In genomic region chr9:69174645-69175487, GRCh38 we compare ENCODE assay signal across 1 cellular context.
TF ChIP-seq lines count a peak whose summit lies in the region.

No MANE protein-coding gene starts in this region.

TF ChIP-seq in K562, 482 proteins besides CTCF, POLR2A, EP300 and RAD21:
- TF ChIP-seq ATF7 (IDR thresholded peaks at IDR 0.05), result no peak
- TF ChIP-seq UBTF (IDR thresholded peaks at IDR 0.05; ENCODE audit: borderline replicate concordance in 1 of 2, low read depth in 2 of 2, low read length in 2 of 2), result peak in 1 of 2 experiments; percentile 55; a peak in 1 of 4 replicates
- TF ChIP-seq KDM1A (IDR thresholded peaks at IDR 0.05), result no peak
- no peak for TF ChIP-seq JUN (IDR thresholded peaks at IDR 0.05; ENCODE audit: borderline replicate concordance, low read depth, low read length)
- no peak for TF ChIP-seq JUN (CRISPR knock-in tag; IDR thresholded peaks at IDR 0.05; ENCODE audit: borderline replicate concordance)
- TF ChIP-seq ZNF263 (CRISPR knock-in tag; IDR thresholded peaks at IDR 0.05; ENCODE audit: borderline replicate concordance), result peak; percentile 86; the same call in 1 of the 2 replicates
- no peak for TF ChIP-seq KLF10 (CRISPR knock-in tag; IDR thresholded peaks at IDR 0.05)
- TF ChIP-seq, protein P1, sequence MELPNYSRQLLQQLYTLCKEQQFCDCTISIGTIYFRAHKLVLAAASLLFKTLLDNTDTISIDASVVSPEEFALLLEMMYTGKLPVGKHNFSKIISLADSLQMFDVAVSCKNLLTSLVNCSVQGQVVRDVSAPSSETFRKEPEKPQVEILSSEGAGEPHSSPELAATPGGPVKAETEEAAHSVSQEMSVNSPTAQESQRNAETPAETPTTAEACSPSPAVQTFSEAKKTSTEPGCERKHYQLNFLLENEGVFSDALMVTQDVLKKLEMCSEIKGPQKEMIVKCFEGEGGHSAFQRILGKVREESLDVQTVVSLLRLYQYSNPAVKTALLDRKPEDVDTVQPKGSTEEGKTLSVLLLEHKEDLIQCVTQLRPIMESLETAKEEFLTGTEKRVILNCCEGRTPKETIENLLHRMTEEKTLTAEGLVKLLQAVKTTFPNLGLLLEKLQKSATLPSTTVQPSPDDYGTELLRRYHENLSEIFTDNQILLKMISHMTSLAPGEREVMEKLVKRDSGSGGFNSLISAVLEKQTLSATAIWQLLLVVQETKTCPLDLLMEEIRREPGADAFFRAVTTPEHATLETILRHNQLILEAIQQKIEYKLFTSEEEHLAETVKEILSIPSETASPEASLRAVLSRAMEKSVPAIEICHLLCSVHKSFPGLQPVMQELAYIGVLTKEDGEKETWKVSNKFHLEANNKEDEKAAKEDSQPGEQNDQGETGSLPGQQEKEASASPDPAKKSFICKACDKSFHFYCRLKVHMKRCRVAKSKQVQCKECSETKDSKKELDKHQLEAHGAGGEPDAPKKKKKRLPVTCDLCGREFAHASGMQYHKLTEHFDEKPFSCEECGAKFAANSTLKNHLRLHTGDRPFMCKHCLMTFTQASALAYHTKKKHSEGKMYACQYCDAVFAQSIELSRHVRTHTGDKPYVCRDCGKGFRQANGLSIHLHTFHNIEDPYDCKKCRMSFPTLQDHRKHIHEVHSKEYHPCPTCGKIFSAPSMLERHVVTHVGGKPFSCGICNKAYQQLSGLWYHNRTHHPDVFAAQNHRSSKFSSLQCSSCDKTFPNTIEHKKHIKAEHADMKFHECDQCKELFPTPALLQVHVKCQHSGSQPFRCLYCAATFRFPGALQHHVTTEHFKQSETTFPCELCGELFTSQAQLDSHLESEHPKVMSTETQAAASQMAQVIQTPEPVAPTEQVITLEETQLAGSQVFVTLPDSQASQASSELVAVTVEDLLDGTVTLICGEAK (IDR thresholded peaks at IDR 0.05), result peak; percentile 32; the same call in 1 of the 2 replicates
- TF ChIP-seq, protein P1 (CRISPR knock-in tag; IDR thresholded peaks at IDR 0.05), result no peak
- no peak for TF ChIP-seq MEF2A (IDR thresholded peaks at IDR 0.05; ENCODE audit: control insufficient read depth, low read depth, low read length)
- TF ChIP-seq PBX2 (CRISPR knock-in tag; IDR thresholded peaks at IDR 0.05; ENCODE audit: low read depth), result 0 out of 2 replicates have a peak, but pooled peaks have one; percentile 31
- TF ChIP-seq PBX2 (tag; conservative IDR thresholded peaks at IDR 0.05; ENCODE audit: low read depth), result peak; percentile 74
- TF ChIP-seq KLF6 (CRISPR knock-in tag; IDR thresholded peaks at IDR 0.05; ENCODE audit: borderline replicate concordance), result no peak
- peak; percentile 42 for TF ChIP-seq HNRNPLL (IDR thresholded peaks at IDR 0.05; ENCODE audit: low read depth, low read length, poor library complexity, severe bottlenecking)
- TF ChIP-seq SNRNP70 (optimal IDR thresholded peaks at IDR 0.05; ENCODE audit: low read depth, low read length), result no peak
- TF ChIP-seq NR2F6 (CRISPR knock-in tag; IDR thresholded peaks at IDR 0.05), result no peak
- TF ChIP-seq MEIS2 (IDR thresholded peaks at IDR 0.05; ENCODE audit: partially characterized antibody), result peak; percentile 92
- TF ChIP-seq SMC3 (conservative IDR thresholded peaks at IDR 0.05; ENCODE audit: insufficient read depth, low read depth, low read length), result no peak
- TF ChIP-seq HCFC1 (IDR thresholded peaks at IDR 0.05; ENCODE audit: low read depth, low read length), result no peak
- no peak for TF ChIP-seq HDAC2 (IDR thresholded peaks at IDR 0.05)
- TF ChIP-seq ZNF766 (CRISPR knock-in tag; conservative IDR thresholded peaks at IDR 0.05), result no peak
- TF ChIP-seq ASH1L (IDR thresholded peaks at IDR 0.05; ENCODE audit: borderline replicate concordance, low read depth, partially characterized antibody), result no peak
- TF ChIP-seq RFX1 (IDR thresholded peaks at IDR 0.05), result no peak
- no peak for TF ChIP-seq POLR2AphosphoS5 (IDR thresholded peaks at IDR 0.05; ENCODE audit: control insufficient read depth, insufficient read depth, low read depth, low read length)
- 0 out of 2 replicates have a peak, but pooled peaks have one; percentile 8 for TF ChIP-seq SMARCA4 (IDR thresholded peaks at IDR 0.05)
- no peak for TF ChIP-seq RFX5 (IDR thresholded peaks at IDR 0.05; ENCODE audit: low read depth, low read length)
- TF ChIP-seq CBX8 (IDR thresholded peaks at IDR 0.05; ENCODE audit: borderline replicate concordance, extremely low read depth, low read depth, low read length, poor library complexity, severe bottlenecking), result no peak
- TF ChIP-seq, protein P2, sequence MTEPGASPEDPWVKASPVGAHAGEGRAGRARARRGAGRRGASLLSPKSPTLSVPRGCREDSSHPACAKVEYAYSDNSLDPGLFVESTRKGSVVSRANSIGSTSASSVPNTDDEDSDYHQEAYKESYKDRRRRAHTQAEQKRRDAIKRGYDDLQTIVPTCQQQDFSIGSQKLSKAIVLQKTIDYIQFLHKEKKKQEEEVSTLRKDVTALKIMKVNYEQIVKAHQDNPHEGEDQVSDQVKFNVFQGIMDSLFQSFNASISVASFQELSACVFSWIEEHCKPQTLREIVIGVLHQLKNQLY (CRISPR knock-in tag; conservative IDR thresholded peaks at IDR 0.05), result no peak
- TF ChIP-seq CBFB (CRISPR knock-in tag; IDR thresholded peaks at IDR 0.05), result no peak
- TF ChIP-seq, protein P3, sequence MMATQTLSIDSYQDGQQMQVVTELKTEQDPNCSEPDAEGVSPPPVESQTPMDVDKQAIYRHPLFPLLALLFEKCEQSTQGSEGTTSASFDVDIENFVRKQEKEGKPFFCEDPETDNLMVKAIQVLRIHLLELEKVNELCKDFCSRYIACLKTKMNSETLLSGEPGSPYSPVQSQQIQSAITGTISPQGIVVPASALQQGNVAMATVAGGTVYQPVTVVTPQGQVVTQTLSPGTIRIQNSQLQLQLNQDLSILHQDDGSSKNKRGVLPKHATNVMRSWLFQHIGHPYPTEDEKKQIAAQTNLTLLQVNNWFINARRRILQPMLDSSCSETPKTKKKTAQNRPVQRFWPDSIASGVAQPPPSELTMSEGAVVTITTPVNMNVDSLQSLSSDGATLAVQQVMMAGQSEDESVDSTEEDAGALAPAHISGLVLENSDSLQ (IDR thresholded peaks at IDR 0.05), result peak; percentile 69
- TF ChIP-seq RB1 (IDR thresholded peaks at IDR 0.05; ENCODE audit: low read depth), result no peak
- TF ChIP-seq MLLT1 (IDR thresholded peaks at IDR 0.05), result peak in 1 of 2 experiments; percentile 14; a peak in 1 of 4 replicates
- TF ChIP-seq, protein P4, sequence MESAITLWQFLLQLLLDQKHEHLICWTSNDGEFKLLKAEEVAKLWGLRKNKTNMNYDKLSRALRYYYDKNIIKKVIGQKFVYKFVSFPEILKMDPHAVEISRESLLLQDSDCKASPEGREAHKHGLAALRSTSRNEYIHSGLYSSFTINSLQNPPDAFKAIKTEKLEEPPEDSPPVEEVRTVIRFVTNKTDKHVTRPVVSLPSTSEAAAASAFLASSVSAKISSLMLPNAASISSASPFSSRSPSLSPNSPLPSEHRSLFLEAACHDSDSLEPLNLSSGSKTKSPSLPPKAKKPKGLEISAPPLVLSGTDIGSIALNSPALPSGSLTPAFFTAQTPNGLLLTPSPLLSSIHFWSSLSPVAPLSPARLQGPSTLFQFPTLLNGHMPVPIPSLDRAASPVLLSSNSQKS (CRISPR knock-in tag; IDR thresholded peaks at IDR 0.05), result no peak
- TF ChIP-seq, protein P5, sequence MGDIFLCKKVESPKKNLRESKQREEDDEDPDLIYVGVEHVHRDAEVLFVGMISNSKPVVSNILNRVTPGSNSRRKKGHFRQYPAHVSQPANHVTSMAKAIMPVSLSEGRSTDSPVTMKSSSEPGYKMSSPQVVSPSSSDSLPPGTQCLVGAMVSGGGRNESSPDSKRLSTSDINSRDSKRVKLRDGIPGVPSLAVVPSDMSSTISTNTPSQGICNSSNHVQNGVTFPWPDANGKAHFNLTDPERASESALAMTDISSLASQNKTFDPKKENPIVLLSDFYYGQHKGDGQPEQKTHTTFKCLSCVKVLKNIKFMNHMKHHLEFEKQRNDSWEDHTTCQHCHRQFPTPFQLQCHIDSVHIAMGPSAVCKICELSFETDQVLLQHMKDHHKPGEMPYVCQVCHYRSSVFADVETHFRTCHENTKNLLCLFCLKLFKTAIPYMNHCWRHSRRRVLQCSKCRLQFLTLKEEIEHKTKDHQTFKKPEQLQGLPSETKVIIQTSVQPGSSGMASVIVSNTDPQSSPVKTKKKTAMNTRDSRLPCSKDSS (IDR thresholded peaks at IDR 0.05; ENCODE audit: low read depth, partially characterized antibody), result no peak
- TF ChIP-seq ZNF175 (CRISPR knock-in tag; IDR thresholded peaks at IDR 0.05; ENCODE audit: low read depth), result no peak
- no peak for TF ChIP-seq CCNT2 (IDR thresholded peaks at IDR 0.05; ENCODE audit: borderline replicate concordance, extremely low read depth, insufficient read length, low read depth, low read length)
- TF ChIP-seq SRF (CRISPR knock-in tag; IDR thresholded peaks at IDR 0.05), result no peak
